In the genomic region with DNA sequence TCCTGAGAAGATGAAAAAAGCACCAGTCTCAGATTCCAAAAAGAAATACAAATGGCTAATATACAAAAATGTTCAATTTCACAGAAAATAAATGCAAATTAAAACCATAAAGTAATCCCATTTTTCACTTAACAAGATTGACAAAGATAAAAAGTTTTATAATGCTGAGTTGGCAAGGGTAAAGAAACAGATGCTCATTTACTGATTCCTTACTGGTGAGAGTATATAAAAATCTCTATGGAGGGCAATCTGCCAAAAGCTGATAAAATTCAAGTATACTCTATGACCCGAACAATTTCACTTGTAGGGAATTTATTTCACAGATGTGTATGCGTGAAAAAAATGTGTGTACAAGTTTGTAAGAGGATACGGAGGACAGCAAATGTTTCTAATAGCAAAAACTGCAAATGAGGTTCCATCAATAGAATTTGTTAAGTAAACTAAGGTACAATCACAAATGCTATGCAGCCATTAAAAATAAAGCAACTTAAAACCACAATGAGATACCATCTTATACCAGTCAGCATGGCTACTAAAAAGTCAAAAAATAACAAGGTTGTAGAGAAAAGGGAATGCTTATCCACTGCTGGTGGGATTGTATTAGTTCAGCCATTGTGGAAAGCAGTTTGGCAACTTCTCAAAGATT, we compare ENCODE assay signal across 20 cellular contexts. TPM values are rescaled to one million over a fixed set of nuclear protein-coding genes. Genes with fewer than 3 reads are reported as not detected.
DNase-seq lines count a peak whose midpoint lies in the region; ATAC-seq, FAIRE-seq and TF ChIP-seq lines count a peak whose summit lies in the region.
"Had no signal": no experiment of that assay in that cellular context is flagged by ENCODE, and none has a peak within 500 bp of the region (broad histone marks: within the 10 kb centered on the region; RNA-seq: fewer than 3 reads in every experiment).

No MANE protein-coding gene starts in this region.

- peaks cover 89% of the 10 kb centered on the region for H3K36me3 Mint-ChIP-seq in CD4-positive, alpha-beta T cell (ENCODE audit: low read depth)

- intact Hi-C loops in CD4-positive, alpha-beta T cell (cut with DNase I, micrococcal nuclease): no loop called here

- H3K4me3 Mint-ChIP-seq in CD4-positive, alpha-beta T cell: no peak overlapping the region
- H3K4me3 Mint-ChIP-seq: activated naive CD8-positive, alpha-beta T cell treated with anti-CD3 and anti-CD28 coated beads, Interleukin-2, amount 10 ng/mL, durations not matched to agents 7 days and 5 days; mesothelial cell of epicardium; nephron progenitor cell had no signal

- peak overlapping the region; percentile 75 for H3K27ac Mint-ChIP-seq in CD4-positive, alpha-beta T cell
- H3K27ac Mint-ChIP-seq: activated naive CD8-positive, alpha-beta T cell treated with anti-CD3 and anti-CD28 coated beads, Interleukin-2, amount 10 ng/mL, durations not matched to agents 7 days and 5 days; mesothelial cell of epicardium; nephron progenitor cell had no signal

- FAIRE-seq in GM18507 (lab: Jason Lieb, UNC): peak; percentile 53
- FAIRE-seq: bronchial epithelial cell had no signal

- DNase-seq in CD4-positive, alpha-beta T cell: no peak
- DNase-seq in GM18507 (ENCODE audit: extremely low spot score, insufficient read length, low read depth): no peak
- DNase-seq in fibroblast of mammary gland (ENCODE audit: low read depth): peak; percentile 37
- DNase-seq in inferior parietal cortex (ENCODE audit: extremely low spot score): no peak
- no peak for DNase-seq in NCI-H1092 treated with DMSO at 0.1 percent for 48 hours (lab: John Stamatoyannopoulos, UW)
- DNase-seq in caudate nucleus (lab: John Stamatoyannopoulos, UW): no peak
- DNase-seq: activated naive CD8-positive, alpha-beta T cell treated with anti-CD3 and anti-CD28 coated beads, Interleukin-2, amount 10 ng/mL, durations not matched to agents 7 days and 5 days; activated T-cell treated with anti-CD3 and anti-CD28 coated beads, Interleukin-2, amount 50 U/mL, for 1 hour; foreskin keratinocyte; left cardiac atrium; MG63; NCI-H2029 treated with DMSO at 0.1 percent for 48 hours; NCI-H526 treated with DMSO at 0.1 percent for 48 hours; nephron progenitor cell; testis had no signal

- H3K4me1 Mint-ChIP-seq in CD4-positive, alpha-beta T cell (ENCODE audit: low read depth): peaks cover 87% of the 10 kb centered on the region

- no peak overlapping the region for H3K27ac ChIP-seq in CD4-positive, alpha-beta T cell (ENCODE audit: low read depth, low read length)
- no peak overlapping the region for H3K27ac ChIP-seq in caudate nucleus (ENCODE audit: low read depth, low read length)
- H3K27ac ChIP-seq: BLaER1 treated with 17β-estradiol and CSF1 and Interleukin-3, amounts not matched to agents 10 nM and 100 nM; foreskin keratinocyte; testis had no signal

- H3K4me3 ChIP-seq in fibroblast of mammary gland (ENCODE audit: control insufficient read depth, low read depth, low read length): no peak overlapping the region
- H3K4me3 ChIP-seq: BLaER1 treated with 17β-estradiol and CSF1 and Interleukin-3, amounts not matched to agents 10 nM and 100 nM; MG63; testis had no signal

- ATAC-seq in CD4-positive, alpha-beta T cell (ENCODE audit: poor library complexity): no peak
- peak; percentile 58 for ATAC-seq in SK-N-SH treated with all-trans-retinoic acid at 6 μM for 48 hours
- ATAC-seq: foreskin keratinocyte, left cardiac atrium, Panc1 had no signal

- no peak for TF ChIP-seq CTCF in CD4-positive, alpha-beta T cell (IDR thresholded peaks at IDR 0.05)
- no peak for TF ChIP-seq CTCF in fibroblast of mammary gland (conservative IDR thresholded peaks at IDR 0.05; ENCODE audit: control insufficient read depth, insufficient read depth, low read depth, low read length)

- peaks cover 4% of the 10 kb centered on the region for H3K9me3 Mint-ChIP-seq in CD4-positive, alpha-beta T cell

- CTCF ChIA-PET in CD4-positive, alpha-beta T cell (lab: Charles Lee): no interaction called here

- H3K27me3 Mint-ChIP-seq in CD4-positive, alpha-beta T cell: no peaks in the 10 kb centered on the region
- H3K27me3 Mint-ChIP-seq: activated naive CD8-positive, alpha-beta T cell treated with anti-CD3 and anti-CD28 coated beads, Interleukin-2, amount 10 ng/mL, durations not matched to agents 7 days and 5 days had no signal

- H3K27me3 ChIP-seq in CD4-positive, alpha-beta T cell (ENCODE audit: control insufficient read depth, insufficient read depth, low read length): no peaks in the 10 kb centered on the region
- H3K27me3 ChIP-seq: BLaER1 treated with 17β-estradiol and CSF1 and Interleukin-3, amounts not matched to agents 10 nM and 100 nM; foreskin keratinocyte; MG63; testis had no signal

- POLR2A ChIA-PET in CD4-positive, alpha-beta T cell (lab: Charles Lee): interaction anchor here (0.8 kb wide), 1 partner anchor 13 kb away, joined by 4 read pairs; no protein-coding TSS in a partner anchor

- H3K9me3 ChIP-seq in CD4-positive, alpha-beta T cell (ENCODE audit: control insufficient read depth, low read length): no peaks in the 10 kb centered on the region
- H3K9me3 ChIP-seq: MG63, testis had no signal

TF ChIP-seq in SK-N-SH treated with all-trans-retinoic acid at 6 μM for 48 hours, 23 proteins besides CTCF, POLR2A, EP300 and RAD21:
- TF ChIP-seq SNAI2 (CRISPR knock-in tag; IDR thresholded peaks at IDR 0.05): 0 out of 2 replicates have a peak, but pooled peaks have one; percentile 21
- TF ChIP-seq ISL1 (CRISPR knock-in tag; IDR thresholded peaks at IDR 0.05): peak; percentile 67
- TF ChIP-seq ZC3H10 (CRISPR knock-in tag; IDR thresholded peaks at IDR 0.05): no peak

RNA-seq across cellular contexts. Expression of a gene that starts 23.5 kb away (rescaled TPM):
- total RNA-seq in CD4-positive, alpha-beta T cell: 100 to 1,000 TPM; 208 to 209 TPM
